28 cellular contexts compared by ENCODE assay signal in the genomic region with DNA sequence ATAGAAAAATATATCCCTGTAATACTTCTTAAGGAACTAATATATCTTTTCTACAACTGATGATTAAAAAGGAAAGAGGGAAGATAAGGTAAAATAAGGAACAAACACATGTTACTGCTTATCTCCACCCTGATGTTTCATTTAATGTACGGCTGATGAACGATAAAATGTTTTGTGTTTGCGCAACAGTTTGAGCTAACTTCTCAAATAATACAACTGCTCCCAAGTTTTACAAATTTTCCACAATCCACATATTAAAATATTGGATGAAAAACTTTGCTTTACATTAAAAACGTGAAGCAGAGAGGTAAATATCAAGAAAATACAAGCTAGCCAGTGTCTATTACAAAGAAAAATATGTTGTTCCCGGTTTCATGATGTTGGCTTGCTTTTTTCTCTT.
"Had no signal": no experiment of that assay in that cellular context is flagged by ENCODE, and none has a peak within 500 bp of the region (broad histone marks: within the 10 kb centered on the region; RNA-seq: fewer than 3 reads in every experiment).

No MANE protein-coding gene starts in this region.

- DNase-seq: effector CD8-positive, alpha-beta T cell; effector memory CD8-positive, alpha-beta T cell; endodermal cell; erythroblast; esophagus squamous epithelium; foreskin fibroblast; foreskin melanocyte; gastrocnemius medialis; glutamatergic neuron; head of caudate nucleus; heart right ventricle; hippocampal formation; left cardiac atrium; left lung; left ventricle myocardium superior; lower lobe of right lung; mesenchymal stem cell; mucosa of descending colon; naive B cell had no signal

- H3K4me3 Mint-ChIP-seq: dendritic cell treated with granulocyte-macrophage colony-stimulating factor and Interleukin-4, amounts not matched to agents 40 ng/mL and 50 ng/mL, for 4 days; effector memory CD8-positive, alpha-beta T cell; endodermal cell; mesothelial cell of epicardium; naive B cell had no signal

- H3K4me1 Mint-ChIP-seq: endodermal cell, naive B cell had no signal

- H3K36me3 ChIP-seq: esophagus squamous epithelium, gastrocnemius medialis, heart right ventricle, left lung, lower lobe of right lung had no signal

- H3K4me3 ChIP-seq: coronary artery, esophagus squamous epithelium, gastrocnemius medialis, heart right ventricle, left lung, lower lobe of right lung, mucosa of descending colon had no signal

- FAIRE-seq: colon, endometrium, islet of Langerhans, keratinocyte had no signal

- ATAC-seq: effector memory CD8-positive, alpha-beta T cell; esophagus mucosa; gastrocnemius medialis; heart right ventricle; left cardiac atrium; left lung; left ventricle myocardium superior; lower lobe of right lung; mucosa of descending colon had no signal

- H3K4me1 ChIP-seq: gastrocnemius medialis, heart right ventricle, left lung, lower lobe of right lung had no signal

- H3K27me3 ChIP-seq: esophagus squamous epithelium, gastrocnemius medialis, heart right ventricle, left lung had no signal

- H3K9me3 Mint-ChIP-seq: dendritic cell treated with granulocyte-macrophage colony-stimulating factor and Interleukin-4, amounts not matched to agents 40 ng/mL and 50 ng/mL, for 4 days; effector memory CD8-positive, alpha-beta T cell; endodermal cell; mesothelial cell of epicardium; naive B cell had no signal

- H3K27ac ChIP-seq: coronary artery, epithelial cell of prostate, esophagus squamous epithelium, gastrocnemius medialis, heart right ventricle, left lung, lower lobe of right lung had no signal

- H3K9me3 ChIP-seq: esophagus squamous epithelium, gastrocnemius medialis, heart right ventricle, left lung, lower lobe of right lung, mucosa of descending colon had no signal

- H3K36me3 Mint-ChIP-seq: mesothelial cell of epicardium, naive B cell had no signal
